ENCODE assay signal across 26 cellular contexts in the genomic region with DNA sequence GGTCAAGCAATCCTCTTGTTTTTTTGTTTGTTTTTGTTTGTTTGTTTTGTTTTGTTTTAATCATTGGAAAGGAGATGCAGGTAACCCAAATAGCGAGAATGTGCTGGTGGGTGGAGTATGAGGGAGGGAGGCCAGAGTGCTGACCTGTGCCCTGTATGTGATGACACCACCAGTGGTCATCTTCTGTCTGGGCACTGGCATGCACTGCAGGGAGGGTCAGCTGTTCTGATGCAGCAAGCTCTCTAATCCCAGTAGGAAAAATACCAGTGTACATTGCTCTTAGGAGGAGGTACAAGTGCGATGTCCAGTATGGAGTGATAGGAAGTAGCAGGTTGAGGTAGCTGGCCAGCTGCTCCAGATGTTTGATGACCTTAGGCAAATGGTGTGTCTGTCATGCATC. TPM values are rescaled to one million over a fixed set of nuclear protein-coding genes. Genes with fewer than 3 reads are reported as not detected.
"Had no signal": no experiment of that assay in that cellular context is flagged by ENCODE, and none has a peak within 500 bp of the region (broad histone marks: within the 10 kb centered on the region; RNA-seq: fewer than 3 reads in every experiment).

No MANE protein-coding gene starts in this region.

- ATAC-seq: esophagus mucosa; natural killer cell; right cardiac atrium; stimulated activated effector memory CD8-positive, alpha-beta T cell treated with anti-CD3 and anti-CD28 coated beads, Interleukin-12 subunit alpha, Interleukin-12 subunit beta, amount 100 ng/mL, for 72 hours; stimulated activated naive CD8-positive, alpha-beta T cell treated with anti-CD3 and anti-CD28 coated beads, Interleukin-15, Interleukin-2, amounts not matched to agents 100 U/mL and 50 U/mL, for 24 hours; upper lobe of right lung had no signal

- DNase-seq: cortex of kidney; dorsolateral prefrontal cortex; effector CD8-positive, alpha-beta T cell; foreskin melanocyte; head of caudate nucleus; natural killer cell; nucleus accumbens; ovary; right cardiac atrium; stimulated activated CD4-positive, alpha-beta T cell treated with anti-CD3 and anti-CD28 coated beads, Interleukin-4, amount 100 ng/mL, for 1 hour; stimulated activated CD8-positive, alpha-beta memory T cell treated with anti-CD3 and anti-CD28 coated beads, Interleukin-4, amount 100 ng/mL, for 48 hours; stimulated activated naive CD8-positive, alpha-beta T cell treated with anti-CD3 and anti-CD28 coated beads, Interleukin-15, Interleukin-2, amounts not matched to agents 100 U/mL and 50 U/mL, for 24 hours; thyroid gland; upper lobe of right lung had no signal

- H3K4me3 ChIP-seq: dorsolateral prefrontal cortex, hepatocyte, neural progenitor cell, ovary, suprapubic skin, thyroid gland, upper lobe of right lung had no signal

- H3K27ac Mint-ChIP-seq: mesothelial cell of epicardium; natural killer cell; neural progenitor cell; stimulated activated effector memory CD8-positive, alpha-beta T cell treated with anti-CD3 and anti-CD28 coated beads, Interleukin-12 subunit alpha, Interleukin-12 subunit beta, amount 100 ng/mL, for 72 hours had no signal

- H3K9ac ChIP-seq: neural progenitor cell had no signal

- H3K4me1 ChIP-seq: neural progenitor cell, thyroid gland, upper lobe of right lung had no signal

- H3K79me2 ChIP-seq: hepatocyte had no signal

- H3K27ac ChIP-seq: dorsolateral prefrontal cortex, hepatocyte, neural progenitor cell, ovary, suprapubic skin, thyroid gland, upper lobe of right lung had no signal

- H3K36me3 Mint-ChIP-seq: mesothelial cell of epicardium; natural killer cell; neural progenitor cell; stimulated activated effector memory CD8-positive, alpha-beta T cell treated with anti-CD3 and anti-CD28 coated beads, Interleukin-12 subunit alpha, Interleukin-12 subunit beta, amount 100 ng/mL, for 72 hours had no signal

- H2AFZ ChIP-seq: hepatocyte, neural progenitor cell had no signal

- H3K9me3 Mint-ChIP-seq: central memory CD8-positive, alpha-beta T cell; mesothelial cell of epicardium; natural killer cell; neural progenitor cell; stimulated activated effector memory CD8-positive, alpha-beta T cell treated with anti-CD3 and anti-CD28 coated beads, Interleukin-12 subunit alpha, Interleukin-12 subunit beta, amount 100 ng/mL, for 72 hours had no signal

- H3K36me3 ChIP-seq: neural progenitor cell, ovary, suprapubic skin, thyroid gland, upper lobe of right lung had no signal

- H3K4me1 Mint-ChIP-seq: central memory CD8-positive, alpha-beta T cell; mesothelial cell of epicardium; natural killer cell; neural progenitor cell; stimulated activated effector memory CD8-positive, alpha-beta T cell treated with anti-CD3 and anti-CD28 coated beads, Interleukin-12 subunit alpha, Interleukin-12 subunit beta, amount 100 ng/mL, for 72 hours had no signal

- H3K4me2 ChIP-seq: hepatocyte, neural progenitor cell had no signal

- H3K27me3 ChIP-seq: hepatocyte, ovary, suprapubic skin, thyroid gland, upper lobe of right lung had no signal

- H3K9me3 ChIP-seq: ovary, suprapubic skin, thyroid gland, upper lobe of right lung had no signal

- H3K4me3 Mint-ChIP-seq: central memory CD8-positive, alpha-beta T cell; mesothelial cell of epicardium; natural killer cell; neural progenitor cell; stimulated activated effector memory CD8-positive, alpha-beta T cell treated with anti-CD3 and anti-CD28 coated beads, Interleukin-12 subunit alpha, Interleukin-12 subunit beta, amount 100 ng/mL, for 72 hours had no signal

RNA-seq across cellular contexts. Expression of a gene that starts 2.9 kb away (rescaled TPM):
- total RNA-seq: esophagus mucosa, kidney epithelial cell, liver, lung microvascular endothelial cell, mesothelial cell of epicardium, myocyte, natural killer cell, posterior vena cava, right cardiac atrium, thyroid gland, upper lobe of right lung had no signal
- polyA plus RNA-seq: liver, right cardiac atrium had no signal
